ENCODE assay signal across 15 cellular contexts in the genomic region with DNA sequence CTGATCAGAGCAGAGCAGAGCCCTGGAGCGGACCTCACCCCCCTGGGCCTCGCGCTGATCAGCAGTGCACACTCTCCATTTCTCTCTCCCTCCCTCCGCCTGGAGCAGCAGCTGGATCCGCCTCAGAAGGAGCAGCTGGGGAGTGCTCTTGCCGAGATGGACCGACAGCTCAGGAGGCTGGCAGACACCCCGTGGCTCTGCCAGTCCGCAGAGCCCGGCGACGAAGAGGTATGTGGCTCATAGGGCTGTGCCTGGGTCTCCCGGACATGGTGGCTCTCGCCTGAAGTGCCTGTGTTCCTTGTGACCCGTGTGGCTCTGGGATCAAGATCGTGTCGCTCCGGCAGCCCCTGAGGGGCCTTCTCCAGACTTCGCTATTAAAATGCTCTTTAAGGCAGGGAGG.
A peak's percentile ranks its signal among the peaks of the same experiment; 100 is the strongest.
DNase-seq lines count a peak whose midpoint lies in the region; ATAC-seq, FAIRE-seq and TF ChIP-seq lines count a peak whose summit lies in the region.
"Had no signal": no experiment of that assay in that cellular context is flagged by ENCODE, and none has a peak within 500 bp of the region (broad histone marks: within the 10 kb centered on the region; RNA-seq: fewer than 3 reads in every experiment).

No MANE protein-coding gene starts in this region.

- H3K4me3 ChIP-seq in heart right ventricle (no peak overlapping the region), kidney (ENCODE audit: low read length in 2 of 2) (no peak overlapping the region), upper lobe of right lung (peak overlapping the region; percentile 21)
- H3K4me3 ChIP-seq: PC-9 had no signal

- H3K4me1 ChIP-seq in heart right ventricle (peaks cover under 1 to 8% (median 3%) of the 10 kb centered on the region in 9 donors), kidney (ENCODE audit: control insufficient read depth in 1 of 2, insufficient read depth in 1 of 2, low read depth in 1 of 2, low read length in 2 of 2) (no peaks in the 10 kb centered on the region), upper lobe of right lung (no peaks in the 10 kb centered on the region)

- H3K9me3 ChIP-seq in heart right ventricle: no peaks in the 10 kb centered on the region
- no peaks in the 10 kb centered on the region for H3K9me3 ChIP-seq in kidney (ENCODE audit: control insufficient read depth in 1 of 2, low read length in 2 of 2)
- H3K9me3 ChIP-seq in upper lobe of right lung: no peaks in the 10 kb centered on the region

- WGBS in heart right ventricle, 2 donors: 93 to 95% methylated on average over 19 of the region's 19 CpGs

- H3K27ac ChIP-seq in heart right ventricle (no peak overlapping the region), kidney (ENCODE audit: low read depth in 2 of 2, low read length in 2 of 2) (no peak overlapping the region), upper lobe of right lung (peak overlapping the region; percentile 81)
- H3K27ac ChIP-seq: C4-2B, PC-9 had no signal

- no peak overlapping the region for H3K9ac ChIP-seq in kidney (ENCODE audit: low read length in 2 of 2)

- DNase-seq in left cardiac atrium (peak; percentile 11), heart right ventricle (no peak), kidney (peak; percentile 64), posterior vena cava (ENCODE audit: low spot score) (peak; percentile 62), upper lobe of right lung (no peak), head of caudate nucleus (no peak), T-helper 2 cell (no peak)
- DNase-seq in stimulated activated CD4-positive, alpha-beta T cell treated with anti-CD3 and anti-CD28 coated beads, Interleukin-15, amount 100 ng/mL, for 24 hours: no peak
- DNase-seq: HFFc6, NCI-H1092, NCI-H2081 treated with DMSO at 0.1 percent for 48 hours, NCI-H510A treated with DMSO at 0.1 percent for 48 hours, PC-9 had no signal

- H3K27me3 ChIP-seq in heart right ventricle (no peaks in the 10 kb centered on the region), upper lobe of right lung (no peaks in the 10 kb centered on the region)

- peaks cover 5 to 99% (median 84%) of the 10 kb centered on the region in 9 donors for H3K36me3 ChIP-seq in heart right ventricle
- H3K36me3 ChIP-seq in kidney (ENCODE audit: control insufficient read depth in 1 of 2, insufficient read depth in 2 of 2, low read length in 2 of 2): peaks cover 4 to 8% of the 10 kb centered on the region in 2 donors
- H3K36me3 ChIP-seq in upper lobe of right lung: peaks cover 84% of the 10 kb centered on the region

- no peak for FAIRE-seq in kidney (lab: Jason Lieb, UNC)
- FAIRE-seq: A204.1 had no signal

- ATAC-seq in left cardiac atrium (no peak), heart right ventricle (no peak), upper lobe of right lung (peak; percentile 12)

- no peak for TF ChIP-seq CTCF in heart right ventricle (IDR thresholded peaks at IDR 0.05)
- TF ChIP-seq CTCF in kidney (IDR thresholded peaks at IDR 0.05; ENCODE audit: borderline replicate concordance, extremely low read depth, insufficient read depth): no peak
- TF ChIP-seq CTCF in upper lobe of right lung (IDR thresholded peaks at IDR 0.05): no peak

- intact Hi-C loops in left cardiac atrium (cut with DNase I): no loop called here
- intact Hi-C loops in heart right ventricle (cut with DNase I): no loop called here
- intact Hi-C loops in kidney (cut with DNase I): no loop called here
- intact Hi-C loops in posterior vena cava (cut with DNase I): no loop called here
- intact Hi-C loops in upper lobe of right lung (cut with DNase I): no loop called here
- intact Hi-C loops in head of caudate nucleus (cut with DNase I): no loop called here

Comparison
In these comparisons a context has a peak if more than half of its experiments do, and no peak if none do; other contexts are left out.
1. DNase-seq: peak in left cardiac atrium (single experiment), kidney (single experiment) and posterior vena cava (single experiment); none in heart right ventricle (0 of 2), upper lobe of right lung (single experiment), head of caudate nucleus (0 of 42), stimulated activated CD4-positive, alpha-beta T cell treated with anti-CD3 and anti-CD28 coated beads, Interleukin-15, amount 100 ng/mL, for 24 hours (single experiment) and T-helper 2 cell (0 of 5).